Comparison of ENCODE assay signal across 1 cellular context in the genomic region with DNA sequence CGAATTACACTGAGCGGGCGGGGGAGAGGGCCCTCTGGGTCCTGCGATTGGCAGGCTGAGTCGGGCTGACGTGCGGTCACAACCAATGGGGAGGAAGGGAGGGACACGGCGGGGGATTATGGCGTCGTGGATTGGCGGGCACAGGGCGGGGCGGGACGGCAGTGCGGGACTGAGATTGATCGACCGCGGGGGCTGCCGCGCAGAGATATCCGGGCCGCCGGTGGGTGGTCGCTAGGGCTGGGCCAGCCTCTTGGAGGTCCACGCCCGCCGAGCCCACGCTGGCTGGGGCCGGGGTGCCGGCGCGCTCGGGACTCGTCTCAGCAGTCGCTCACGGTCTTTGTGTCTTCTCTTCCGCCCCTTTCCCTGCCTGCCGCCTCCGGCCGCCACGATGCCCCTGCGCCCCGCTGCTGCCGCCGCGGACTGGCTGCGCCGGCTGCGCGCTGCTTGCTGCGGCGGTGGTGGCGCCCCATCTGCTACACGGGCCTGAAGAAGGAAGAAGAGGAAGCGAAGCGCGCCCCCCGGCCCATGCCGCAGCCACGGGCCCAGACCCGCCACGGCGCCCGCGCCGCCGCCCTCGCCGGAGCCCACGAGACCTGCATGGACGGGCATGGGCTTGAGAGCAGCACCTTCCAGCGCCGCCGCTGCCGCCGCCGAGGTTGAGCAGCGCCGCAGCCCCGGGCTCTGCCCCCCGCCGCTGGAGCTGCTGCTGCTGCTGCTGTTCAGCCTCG.
TF ChIP-seq lines count a peak whose summit lies in the region.

A gene with protein sequence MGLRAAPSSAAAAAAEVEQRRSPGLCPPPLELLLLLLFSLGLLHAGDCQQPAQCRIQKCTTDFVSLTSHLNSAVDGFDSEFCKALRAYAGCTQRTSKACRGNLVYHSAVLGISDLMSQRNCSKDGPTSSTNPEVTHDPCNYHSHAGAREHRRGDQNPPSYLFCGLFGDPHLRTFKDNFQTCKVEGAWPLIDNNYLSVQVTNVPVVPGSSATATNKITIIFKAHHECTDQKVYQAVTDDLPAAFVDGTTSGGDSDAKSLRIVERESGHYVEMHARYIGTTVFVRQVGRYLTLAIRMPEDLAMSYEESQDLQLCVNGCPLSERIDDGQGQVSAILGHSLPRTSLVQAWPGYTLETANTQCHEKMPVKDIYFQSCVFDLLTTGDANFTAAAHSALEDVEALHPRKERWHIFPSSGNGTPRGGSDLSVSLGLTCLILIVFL (plus strand): TSS at position 200 of the 728 bp plus-strand sequence. CDS start 408 bp downstream, at position 608.

TF ChIP-seq in HepG2, 621 proteins besides CTCF, POLR2A, EP300 and RAD21 (continued from another document):
- no peak for TF ChIP-seq NFE2L1 (CRISPR knock-in tag; IDR thresholded peaks at IDR 0.05; ENCODE audit: borderline replicate concordance)
- peak; percentile 21; the same call in 1 of the 2 replicates for TF ChIP-seq ETV5 (CRISPR knock-in tag; IDR thresholded peaks at IDR 0.05; ENCODE audit: borderline replicate concordance)
- peak; percentile 56 for TF ChIP-seq IKZF4 (CRISPR knock-in tag; IDR thresholded peaks at IDR 0.05; ENCODE audit: borderline replicate concordance, low read depth, not compliant biosample characterization)
- 0 out of 2 replicates have a peak, but pooled peaks have one; percentile 79 for TF ChIP-seq ARNTL (CRISPR knock-in tag; IDR thresholded peaks at IDR 0.05)
- TF ChIP-seq, protein P1, sequence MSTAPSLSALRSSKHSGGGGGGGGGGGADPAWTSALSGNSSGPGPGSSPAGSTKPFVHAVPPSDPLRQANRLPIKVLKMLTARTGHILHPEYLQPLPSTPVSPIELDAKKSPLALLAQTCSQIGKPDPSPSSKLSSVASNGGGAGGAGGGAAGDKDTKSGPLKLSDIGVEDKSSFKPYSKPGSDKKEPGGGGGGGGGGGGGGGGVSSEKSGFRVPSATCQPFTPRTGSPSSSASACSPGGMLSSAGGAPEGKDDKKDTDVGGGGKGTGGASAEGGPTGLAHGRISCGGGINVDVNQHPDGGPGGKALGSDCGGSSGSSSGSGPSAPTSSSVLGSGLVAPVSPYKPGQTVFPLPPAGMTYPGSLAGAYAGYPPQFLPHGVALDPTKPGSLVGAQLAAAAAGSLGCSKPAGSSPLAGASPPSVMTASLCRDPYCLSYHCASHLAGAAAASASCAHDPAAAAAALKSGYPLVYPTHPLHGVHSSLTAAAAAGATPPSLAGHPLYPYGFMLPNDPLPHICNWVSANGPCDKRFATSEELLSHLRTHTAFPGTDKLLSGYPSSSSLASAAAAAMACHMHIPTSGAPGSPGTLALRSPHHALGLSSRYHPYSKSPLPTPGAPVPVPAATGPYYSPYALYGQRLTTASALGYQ (CRISPR knock-in tag; IDR thresholded peaks at IDR 0.05) = no peak; the same call in 1 of the 2 replicates
- TF ChIP-seq KLF13 (CRISPR knock-in tag; IDR thresholded peaks at IDR 0.05) = no peak
- no peak for TF ChIP-seq ZNF10 (CRISPR knock-in tag; IDR thresholded peaks at IDR 0.05; ENCODE audit: borderline replicate concordance, low read depth)
- TF ChIP-seq, protein P2, sequence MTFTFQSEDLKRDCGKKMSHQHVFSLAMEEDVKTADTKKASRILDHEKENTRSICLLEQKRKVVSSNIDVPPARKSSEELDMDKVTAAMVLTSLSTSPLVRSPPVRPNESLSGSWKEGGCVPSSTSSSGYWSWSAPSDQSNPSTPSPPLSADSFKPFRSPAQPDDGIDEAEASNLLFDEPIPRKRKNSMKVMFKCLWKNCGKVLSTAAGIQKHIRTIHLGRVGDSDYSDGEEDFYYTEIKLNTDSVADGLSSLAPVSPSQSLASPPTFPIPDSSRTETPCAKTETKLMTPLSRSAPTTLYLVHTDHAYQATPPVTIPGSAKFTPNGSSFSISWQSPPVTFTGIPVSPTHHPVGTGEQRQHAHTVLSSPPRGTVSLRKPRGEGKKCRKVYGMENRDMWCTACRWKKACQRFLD (CRISPR knock-in tag; IDR thresholded peaks at IDR 0.05; ENCODE audit: borderline replicate concordance) = 0 out of 2 replicates have a peak, but pooled peaks have one; percentile 43
- no peak; the same call in 1 of the 2 replicates for TF ChIP-seq NR2F2 (IDR thresholded peaks at IDR 0.05; ENCODE audit: borderline replicate concordance, low read depth)
- TF ChIP-seq ZNF431 (CRISPR knock-in tag; IDR thresholded peaks at IDR 0.05; ENCODE audit: borderline replicate concordance, low read depth) = peak; percentile 58; the same call in 1 of the 2 replicates
- TF ChIP-seq, protein P3, sequence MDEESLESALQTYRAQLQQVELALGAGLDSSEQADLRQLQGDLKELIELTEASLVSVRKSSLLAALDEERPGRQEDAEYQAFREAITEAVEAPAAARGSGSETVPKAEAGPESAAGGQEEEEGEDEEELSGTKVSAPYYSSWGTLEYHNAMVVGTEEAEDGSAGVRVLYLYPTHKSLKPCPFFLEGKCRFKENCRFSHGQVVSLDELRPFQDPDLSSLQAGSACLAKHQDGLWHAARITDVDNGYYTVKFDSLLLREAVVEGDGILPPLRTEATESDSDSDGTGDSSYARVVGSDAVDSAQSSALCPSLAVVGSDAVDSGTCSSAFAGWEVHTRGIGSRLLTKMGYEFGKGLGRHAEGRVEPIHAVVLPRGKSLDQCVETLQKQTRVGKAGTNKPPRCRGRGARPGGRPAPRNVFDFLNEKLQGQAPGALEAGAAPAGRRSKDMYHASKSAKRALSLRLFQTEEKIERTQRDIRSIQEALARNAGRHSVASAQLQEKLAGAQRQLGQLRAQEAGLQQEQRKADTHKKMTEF (CRISPR knock-in tag; IDR thresholded peaks at IDR 0.05) = 0 out of 2 replicates have a peak, but pooled peaks have one; percentile 4
- TF ChIP-seq PHF8 (CRISPR knock-in tag; IDR thresholded peaks at IDR 0.05) = peak; percentile 67
- TF ChIP-seq ZNF772 (CRISPR knock-in tag; IDR thresholded peaks at IDR 0.05) = no peak
- peak; percentile 85; the same call in 1 of the 2 replicates for TF ChIP-seq CCDC6 (CRISPR knock-in tag; IDR thresholded peaks at IDR 0.05)
- TF ChIP-seq, protein P4, sequence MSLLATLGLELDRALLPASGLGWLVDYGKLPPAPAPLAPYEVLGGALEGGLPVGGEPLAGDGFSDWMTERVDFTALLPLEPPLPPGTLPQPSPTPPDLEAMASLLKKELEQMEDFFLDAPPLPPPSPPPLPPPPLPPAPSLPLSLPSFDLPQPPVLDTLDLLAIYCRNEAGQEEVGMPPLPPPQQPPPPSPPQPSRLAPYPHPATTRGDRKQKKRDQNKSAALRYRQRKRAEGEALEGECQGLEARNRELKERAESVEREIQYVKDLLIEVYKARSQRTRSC (CRISPR knock-in tag; IDR thresholded peaks at IDR 0.05; ENCODE audit: low read depth) = no peak; the same call in 1 of the 2 replicates
- TF ChIP-seq, protein P5, sequence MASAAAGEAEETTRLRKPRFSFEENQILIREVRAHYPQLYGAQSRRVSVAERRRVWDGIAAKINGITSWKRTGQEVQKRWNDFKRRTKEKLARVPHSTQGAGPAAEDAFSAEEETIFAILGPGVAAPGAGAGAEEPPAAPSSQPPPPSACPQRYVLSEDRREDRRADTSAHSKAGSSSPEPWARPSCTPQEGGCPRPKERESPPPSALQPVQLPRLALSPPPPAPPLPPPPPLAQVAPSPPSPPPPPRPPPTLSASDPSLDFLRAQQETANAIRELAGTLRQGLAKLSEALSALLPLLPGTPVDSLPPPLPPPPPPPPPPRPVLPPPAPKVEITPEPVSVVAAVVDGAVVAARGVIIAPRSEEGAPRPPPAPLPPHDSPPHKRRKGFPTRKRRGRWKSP (CRISPR knock-in tag; IDR thresholded peaks at IDR 0.05) = peak; percentile 22
- TF ChIP-seq CREB1 (IDR thresholded peaks at IDR 0.05) = peak; percentile 82
- no peak for TF ChIP-seq CREB1 (CRISPR knock-in tag; IDR thresholded peaks at IDR 0.05)
- TF ChIP-seq, protein P6, sequence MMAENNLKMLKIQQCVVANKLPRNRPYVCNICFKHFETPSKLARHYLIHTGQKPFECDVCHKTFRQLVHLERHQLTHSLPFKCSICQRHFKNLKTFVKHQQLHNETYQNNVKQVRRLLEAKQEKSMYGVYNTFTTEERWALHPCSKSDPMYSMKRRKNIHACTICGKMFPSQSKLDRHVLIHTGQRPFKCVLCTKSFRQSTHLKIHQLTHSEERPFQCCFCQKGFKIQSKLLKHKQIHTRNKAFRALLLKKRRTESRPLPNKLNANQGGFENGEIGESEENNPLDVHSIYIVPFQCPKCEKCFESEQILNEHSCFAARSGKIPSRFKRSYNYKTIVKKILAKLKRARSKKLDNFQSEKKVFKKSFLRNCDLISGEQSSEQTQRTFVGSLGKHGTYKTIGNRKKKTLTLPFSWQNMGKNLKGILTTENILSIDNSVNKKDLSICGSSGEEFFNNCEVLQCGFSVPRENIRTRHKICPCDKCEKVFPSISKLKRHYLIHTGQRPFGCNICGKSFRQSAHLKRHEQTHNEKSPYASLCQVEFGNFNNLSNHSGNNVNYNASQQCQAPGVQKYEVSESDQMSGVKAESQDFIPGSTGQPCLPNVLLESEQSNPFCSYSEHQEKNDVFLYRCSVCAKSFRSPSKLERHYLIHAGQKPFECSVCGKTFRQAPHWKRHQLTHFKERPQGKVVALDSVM (CRISPR knock-in tag; IDR thresholded peaks at IDR 0.05) = peak; percentile 39; the same call in 1 of the 2 replicates
- TF ChIP-seq, protein P7, sequence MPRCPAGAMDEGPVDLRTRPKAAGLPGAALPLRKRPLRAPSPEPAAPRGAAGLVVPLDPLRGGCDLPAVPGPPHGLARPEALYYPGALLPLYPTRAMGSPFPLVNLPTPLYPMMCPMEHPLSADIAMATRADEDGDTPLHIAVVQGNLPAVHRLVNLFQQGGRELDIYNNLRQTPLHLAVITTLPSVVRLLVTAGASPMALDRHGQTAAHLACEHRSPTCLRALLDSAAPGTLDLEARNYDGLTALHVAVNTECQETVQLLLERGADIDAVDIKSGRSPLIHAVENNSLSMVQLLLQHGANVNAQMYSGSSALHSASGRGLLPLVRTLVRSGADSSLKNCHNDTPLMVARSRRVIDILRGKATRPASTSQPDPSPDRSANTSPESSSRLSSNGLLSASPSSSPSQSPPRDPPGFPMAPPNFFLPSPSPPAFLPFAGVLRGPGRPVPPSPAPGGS (CRISPR knock-in tag; IDR thresholded peaks at IDR 0.05) = peak; percentile 7; the same call in 1 of the 2 replicates
- 0 out of 2 replicates have a peak, but pooled peaks have one; percentile 57 for TF ChIP-seq ZNF235 (CRISPR knock-in tag; IDR thresholded peaks at IDR 0.05; ENCODE audit: borderline replicate concordance)
- TF ChIP-seq, protein P8, sequence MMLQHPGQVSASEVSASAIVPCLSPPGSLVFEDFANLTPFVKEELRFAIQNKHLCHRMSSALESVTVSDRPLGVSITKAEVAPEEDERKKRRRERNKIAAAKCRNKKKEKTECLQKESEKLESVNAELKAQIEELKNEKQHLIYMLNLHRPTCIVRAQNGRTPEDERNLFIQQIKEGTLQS (CRISPR knock-in tag; IDR thresholded peaks at IDR 0.05) = 0 out of 2 replicates have a peak, but pooled peaks have one; percentile 25
- TF ChIP-seq NFYC (CRISPR knock-in tag; IDR thresholded peaks at IDR 0.05) = peak; percentile 90
- no peak for TF ChIP-seq ZNF713 (CRISPR knock-in tag; IDR thresholded peaks at IDR 0.05)
- TF ChIP-seq PCBP1 (IDR thresholded peaks at IDR 0.05; ENCODE audit: borderline replicate concordance, low read depth, low read length) = 0 out of 2 replicates have a peak, but pooled peaks have one; percentile 71
- 0 out of 2 replicates have a peak, but pooled peaks have one; percentile 20 for TF ChIP-seq FOXO1 (CRISPR knock-in tag; IDR thresholded peaks at IDR 0.05)
- TF ChIP-seq, protein P9, sequence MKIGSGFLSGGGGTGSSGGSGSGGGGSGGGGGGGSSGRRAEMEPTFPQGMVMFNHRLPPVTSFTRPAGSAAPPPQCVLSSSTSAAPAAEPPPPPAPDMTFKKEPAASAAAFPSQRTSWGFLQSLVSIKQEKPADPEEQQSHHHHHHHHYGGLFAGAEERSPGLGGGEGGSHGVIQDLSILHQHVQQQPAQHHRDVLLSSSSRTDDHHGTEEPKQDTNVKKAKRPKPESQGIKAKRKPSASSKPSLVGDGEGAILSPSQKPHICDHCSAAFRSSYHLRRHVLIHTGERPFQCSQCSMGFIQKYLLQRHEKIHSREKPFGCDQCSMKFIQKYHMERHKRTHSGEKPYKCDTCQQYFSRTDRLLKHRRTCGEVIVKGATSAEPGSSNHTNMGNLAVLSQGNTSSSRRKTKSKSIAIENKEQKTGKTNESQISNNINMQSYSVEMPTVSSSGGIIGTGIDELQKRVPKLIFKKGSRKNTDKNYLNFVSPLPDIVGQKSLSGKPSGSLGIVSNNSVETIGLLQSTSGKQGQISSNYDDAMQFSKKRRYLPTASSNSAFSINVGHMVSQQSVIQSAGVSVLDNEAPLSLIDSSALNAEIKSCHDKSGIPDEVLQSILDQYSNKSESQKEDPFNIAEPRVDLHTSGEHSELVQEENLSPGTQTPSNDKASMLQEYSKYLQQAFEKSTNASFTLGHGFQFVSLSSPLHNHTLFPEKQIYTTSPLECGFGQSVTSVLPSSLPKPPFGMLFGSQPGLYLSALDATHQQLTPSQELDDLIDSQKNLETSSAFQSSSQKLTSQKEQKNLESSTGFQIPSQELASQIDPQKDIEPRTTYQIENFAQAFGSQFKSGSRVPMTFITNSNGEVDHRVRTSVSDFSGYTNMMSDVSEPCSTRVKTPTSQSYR (CRISPR knock-in tag; IDR thresholded peaks at IDR 0.05; ENCODE audit: borderline replicate concordance) = 0 out of 2 replicates have a peak, but pooled peaks have one; percentile 23
- TF ChIP-seq SIX4 (CRISPR knock-in tag; IDR thresholded peaks at IDR 0.05) = no peak
- TF ChIP-seq, protein P10, sequence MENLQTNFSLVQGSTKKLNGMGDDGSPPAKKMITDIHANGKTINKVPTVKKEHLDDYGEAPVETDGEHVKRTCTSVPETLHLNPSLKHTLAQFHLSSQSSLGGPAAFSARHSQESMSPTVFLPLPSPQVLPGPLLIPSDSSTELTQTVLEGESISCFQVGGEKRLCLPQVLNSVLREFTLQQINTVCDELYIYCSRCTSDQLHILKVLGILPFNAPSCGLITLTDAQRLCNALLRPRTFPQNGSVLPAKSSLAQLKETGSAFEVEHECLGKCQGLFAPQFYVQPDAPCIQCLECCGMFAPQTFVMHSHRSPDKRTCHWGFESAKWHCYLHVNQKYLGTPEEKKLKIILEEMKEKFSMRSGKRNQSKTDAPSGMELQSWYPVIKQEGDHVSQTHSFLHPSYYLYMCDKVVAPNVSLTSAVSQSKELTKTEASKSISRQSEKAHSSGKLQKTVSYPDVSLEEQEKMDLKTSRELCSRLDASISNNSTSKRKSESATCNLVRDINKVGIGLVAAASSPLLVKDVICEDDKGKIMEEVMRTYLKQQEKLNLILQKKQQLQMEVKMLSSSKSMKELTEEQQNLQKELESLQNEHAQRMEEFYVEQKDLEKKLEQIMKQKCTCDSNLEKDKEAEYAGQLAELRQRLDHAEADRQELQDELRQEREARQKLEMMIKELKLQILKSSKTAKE (CRISPR knock-in tag; IDR thresholded peaks at IDR 0.05; ENCODE audit: borderline replicate concordance) = peak; percentile 7; the same call in 1 of the 2 replicates
- TF ChIP-seq NRL (CRISPR knock-in tag; IDR thresholded peaks at IDR 0.05; ENCODE audit: borderline replicate concordance) = 0 out of 2 replicates have a peak, but pooled peaks have one; percentile 15
- no peak for TF ChIP-seq CAMTA2 (CRISPR knock-in tag; IDR thresholded peaks at IDR 0.05; ENCODE audit: borderline replicate concordance)
- no peak for TF ChIP-seq ARHGAP35 (CRISPR knock-in tag; IDR thresholded peaks at IDR 0.05; ENCODE audit: borderline replicate concordance)
- TF ChIP-seq MED13 (CRISPR knock-in tag; IDR thresholded peaks at IDR 0.05) = no peak
